In the genomic region with DNA sequence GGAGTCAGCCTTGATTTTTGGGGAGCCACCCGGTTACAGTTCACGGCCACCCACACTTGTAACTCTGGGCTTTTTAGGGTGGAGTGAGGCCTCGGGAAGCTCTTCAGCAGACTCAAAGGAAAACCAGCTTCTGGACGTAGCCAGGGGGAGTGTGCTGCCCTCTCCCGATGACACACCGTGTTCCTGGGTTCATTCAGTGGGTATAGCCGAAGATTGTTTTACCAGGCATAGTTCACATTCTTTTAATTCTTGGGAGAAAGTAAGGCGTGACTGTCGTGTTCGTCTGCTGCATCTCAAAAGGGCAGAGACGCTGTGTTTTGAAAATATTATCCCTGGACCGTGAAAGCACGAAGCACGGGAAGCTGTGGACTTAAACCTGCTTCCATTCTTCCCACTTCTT, we compare ENCODE assay signal across 7 cellular contexts.
DNase-seq lines count a peak whose midpoint lies in the region; ATAC-seq, FAIRE-seq and TF ChIP-seq lines count a peak whose summit lies in the region.
"Not testable (repeated sequence)": the region's sequence is repeated elsewhere in the genome, so short reads cannot be mapped to it uniquely, and the experiment has no call there.

No MANE protein-coding gene starts in this region.

- in situ Hi-C loops in Caki2 (cut with HindIII; ENCODE audit: low pct_unique_long_range_greater_than_20kb, low sequenced_read_pairs), result not testable (repeated sequence)

- peak; percentile 35 for TF ChIP-seq CTCF in epithelial cell of proximal tubule (conservative IDR thresholded peaks at IDR 0.05; ENCODE audit: low read depth, low read length)
- not testable (repeated sequence) for TF ChIP-seq CTCF in omental fat pad (IDR thresholded peaks at IDR 0.05)

- H3K4me3 ChIP-seq in epithelial cell of proximal tubule (ENCODE audit: low read depth, low read length), result not testable (repeated sequence)

- DNase-seq in Caki2 (ENCODE audit: low read depth) (peak; percentile 93), HK-2 (ENCODE audit: unreplicated experiment) (peak; percentile 42), RCC 7860 (ENCODE audit: low spot score) (peak; percentile 84), amniotic epithelial cell (ENCODE audit: low read depth) (peak; percentile 46), epithelial cell of proximal tubule (ENCODE audit: low read depth) (peak; percentile 69), islet precursor cell (peak; percentile 89)
- DNase-seq in omental fat pad (ENCODE audit: low spot score), result not testable (repeated sequence)

- FAIRE-seq in RCC 7860 (lab: Jason Lieb, UNC), result peak; percentile 85

- peak; percentile 65 for ATAC-seq in omental fat pad (ENCODE audit: low FRiP score)
